15 cellular contexts compared by ENCODE assay signal in genomic region chr17:73822371-73822770, GRCh38.
"Had no signal": no experiment of that assay in that cellular context is flagged by ENCODE, and none has a peak within 500 bp of the region (broad histone marks: within the 10 kb centered on the region; RNA-seq: fewer than 3 reads in every experiment).

No MANE protein-coding gene starts in this region.

- H3K4me1 ChIP-seq: body of pancreas had no signal

- FAIRE-seq: keratinocyte had no signal

- H3K9me3 ChIP-seq: body of pancreas, left lung had no signal

- H3K36me3 ChIP-seq: left lung had no signal

- DNase-seq: activated CD4-positive, alpha-beta T cell treated with anti-CD3 and anti-CD28 coated beads, Interleukin-2, amount 10 ng/mL, durations not matched to agents 24 days and 14 days; activated CD4-positive, CD25-positive, alpha-beta regulatory T cell; activated gamma-delta T cell; amniotic stem cell; body of pancreas; left lung; mammary epithelial cell; naive B cell; nucleus accumbens; stimulated activated CD4-positive, alpha-beta T cell treated with anti-CD3 and anti-CD28 coated beads, Interleukin-4, amount 100 ng/mL, for 1 hour; stimulated activated naive B cell treated with anti-CD40 and anti-IgM and Interleukin-4, amounts not matched to agents 10 μg/mL and 1 μg/mL and 100 μg/mL, for 72 hours; SW 1271 had no signal

- H3K27me3 ChIP-seq: body of pancreas, left lung had no signal

- H3K27ac ChIP-seq: body of pancreas, coronary artery, left lung had no signal

- H3K4me3 ChIP-seq: body of pancreas, coronary artery, left lung had no signal

- ATAC-seq: body of pancreas; esophagus mucosa; left lung; stimulated activated naive B cell treated with anti-CD40 and anti-IgM and Interleukin-4, amounts not matched to agents 10 μg/mL and 1 μg/mL and 100 μg/mL, for 72 hours had no signal
